15 cellular contexts compared by ENCODE assay signal in the genomic region with DNA sequence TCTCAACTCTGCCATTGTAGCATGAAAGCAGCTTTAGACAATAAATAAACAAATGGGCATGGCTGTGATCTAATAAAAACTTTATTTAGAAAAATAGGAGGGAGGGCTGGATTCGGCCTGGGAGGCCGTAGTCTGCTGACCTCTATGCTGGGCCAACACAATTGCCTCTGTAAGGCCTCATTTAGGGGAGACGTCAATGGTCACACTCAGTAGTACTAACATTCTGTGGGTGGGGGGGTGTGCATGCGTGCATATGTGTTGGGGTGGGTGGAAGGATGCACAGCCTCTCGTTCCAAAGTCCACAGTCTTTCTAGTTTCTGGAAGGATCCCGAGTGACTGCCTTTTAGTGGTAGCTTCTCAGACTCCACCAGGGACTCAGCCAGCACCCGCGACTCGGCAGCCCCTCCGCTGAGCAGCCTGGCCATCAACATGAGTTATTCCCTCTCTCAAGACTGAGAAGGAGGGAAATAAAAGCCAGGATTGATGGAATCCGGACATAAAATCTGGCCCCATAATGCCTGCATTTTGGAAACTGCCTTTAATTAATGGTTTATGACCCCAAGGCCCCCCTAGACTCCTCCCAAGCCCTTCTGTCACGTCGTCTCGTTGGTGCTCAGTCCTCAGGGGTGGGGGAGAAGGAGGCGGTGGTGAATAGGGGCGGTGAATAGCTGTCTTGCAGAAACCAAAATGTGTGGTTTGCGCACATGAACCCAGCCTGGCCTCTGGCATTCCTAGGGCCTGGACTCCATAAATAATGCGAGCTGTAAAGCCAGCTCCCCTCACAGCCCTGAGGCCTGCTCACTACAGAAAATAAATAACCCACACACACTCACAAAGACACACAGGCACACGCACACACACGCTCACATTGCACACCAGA.
A peak's percentile ranks its signal among the peaks of the same experiment; 100 is the strongest.
DNase-seq lines count a peak whose midpoint lies in the region; ATAC-seq and TF ChIP-seq lines count a peak whose summit lies in the region.
"Had no signal": no experiment of that assay in that cellular context is flagged by ENCODE, and none has a peak within 500 bp of the region (broad histone marks: within the 10 kb centered on the region; RNA-seq: fewer than 3 reads in every experiment).

No MANE protein-coding gene starts in this region.

- H3K4me1 ChIP-seq in left lung: peaks cover 3 to 13% of the 10 kb centered on the region in 2 donors
- H3K4me1 ChIP-seq in smooth muscle cell (ENCODE audit: low read depth): peaks cover 10% of the 10 kb centered on the region
- no peaks in the 10 kb centered on the region for H3K4me1 ChIP-seq in ascending aorta
- peaks cover 21% of the 10 kb centered on the region for H3K4me1 ChIP-seq in Karpas-422 (ENCODE audit: low read length)
- peaks cover 7% of the 10 kb centered on the region for H3K4me1 ChIP-seq in suprapubic skin

- H3K36me3 ChIP-seq in left lung (no peaks in the 10 kb centered on the region), smooth muscle cell (ENCODE audit: low read depth) (no peaks in the 10 kb centered on the region), ascending aorta (no peaks in the 10 kb centered on the region), Karpas-422 (ENCODE audit: insufficient read depth, low read length) (no peaks in the 10 kb centered on the region), suprapubic skin (no peaks in the 10 kb centered on the region)
- H3K36me3 ChIP-seq: neutrophil had no signal

- H3K4me3 ChIP-seq in left lung (no peak overlapping the region), smooth muscle cell (no peak overlapping the region), ascending aorta (no peak overlapping the region), Karpas-422 (ENCODE audit: low read length) (no peak overlapping the region), suprapubic skin (no peak overlapping the region)

- H3K4me1 Mint-ChIP-seq in dendritic cell treated with granulocyte-macrophage colony-stimulating factor and Interleukin-4, amounts not matched to agents 40 ng/mL and 50 ng/mL, for 4 days (ENCODE audit: low read depth): peaks cover 24% of the 10 kb centered on the region

- H4K20me1 ChIP-seq in smooth muscle cell (ENCODE audit: low read depth) (no peaks in the 10 kb centered on the region), Karpas-422 (ENCODE audit: insufficient read depth, low read depth, low read length) (no peaks in the 10 kb centered on the region)

- H3K9me3 Mint-ChIP-seq in dendritic cell treated with granulocyte-macrophage colony-stimulating factor and Interleukin-4, amounts not matched to agents 40 ng/mL and 50 ng/mL, for 4 days: no peaks in the 10 kb centered on the region
- H3K9me3 Mint-ChIP-seq: activated naive CD4-positive, alpha-beta T cell treated with anti-CD3 and anti-CD28 coated beads, Interleukin-2, amount 10 ng/mL, durations not matched to agents 7 days and 5 days; CD14-positive monocyte had no signal

- DNase-seq in ELF-1 (ENCODE audit: low read depth, low spot score) (peak; percentile 17), left lung (no peak), smooth muscle cell (lab: John Stamatoyannopoulos, UW; ENCODE audit: unreplicated experiment) (no peak), ascending aorta (ENCODE audit: low spot score in 2 of 2) (no peak), NCI-H1417 treated with DMSO at 0.1 percent for 48 hours (lab: John Stamatoyannopoulos, UW) (no peak), Karpas-422 (no peak), suprapubic skin (ENCODE audit: low spot score in 2 of 2) (no peak)
- DNase-seq: activated CD8-positive, alpha-beta memory T cell treated with anti-CD3 and anti-CD28 coated beads for 24 hours; activated naive CD4-positive, alpha-beta T cell treated with anti-CD3 and anti-CD28 coated beads, Interleukin-2, amount 10 ng/mL, durations not matched to agents 7 days and 5 days; NCI-H1436 treated with DMSO at 0.1 percent for 48 hours; NCI-H526 treated with DMSO at 0.1 percent for 48 hours; stimulated activated CD8-positive, alpha-beta memory T cell treated with anti-CD3 and anti-CD28 coated beads, Interleukin-4, amount 100 ng/mL, for 48 hours had no signal

- ATAC-seq in left lung: no peak

- no peak overlapping the region for H3K4me3 Mint-ChIP-seq in dendritic cell treated with granulocyte-macrophage colony-stimulating factor and Interleukin-4, amounts not matched to agents 40 ng/mL and 50 ng/mL, for 4 days
- H3K4me3 Mint-ChIP-seq: activated naive CD4-positive, alpha-beta T cell treated with anti-CD3 and anti-CD28 coated beads, Interleukin-2, amount 10 ng/mL, durations not matched to agents 7 days and 5 days had no signal

- peak overlapping the region; percentile 30 for H3K27ac Mint-ChIP-seq in dendritic cell treated with granulocyte-macrophage colony-stimulating factor and Interleukin-4, amounts not matched to agents 40 ng/mL and 50 ng/mL, for 4 days
- H3K27ac Mint-ChIP-seq: activated naive CD4-positive, alpha-beta T cell treated with anti-CD3 and anti-CD28 coated beads, Interleukin-2, amount 10 ng/mL, durations not matched to agents 7 days and 5 days had no signal

- H3K27me3 ChIP-seq in left lung (no peaks in the 10 kb centered on the region), smooth muscle cell (ENCODE audit: low read depth) (no peaks in the 10 kb centered on the region), ascending aorta (no peaks in the 10 kb centered on the region), Karpas-422 (ENCODE audit: low read length) (no peaks in the 10 kb centered on the region), suprapubic skin (no peaks in the 10 kb centered on the region)

- intact Hi-C loops in dendritic cell treated with granulocyte-macrophage colony-stimulating factor and Interleukin-4, amounts not matched to agents 40 ng/mL and 50 ng/mL, for 4 days (cut with micrococcal nuclease): no loop called here
- intact Hi-C loops in left lung (cut with DNase I) (no loop called here), ascending aorta (cut with DNase I) (no loop called here)

- peak overlapping the region; percentile 30 for H2AFZ ChIP-seq in smooth muscle cell (ENCODE audit: low read depth)
- no peak overlapping the region for H2AFZ ChIP-seq in Karpas-422 (ENCODE audit: low read length)

- H3K9ac ChIP-seq in smooth muscle cell (ENCODE audit: low read depth) (no peak overlapping the region), Karpas-422 (ENCODE audit: low read length) (no peak overlapping the region)

- no peak for TF ChIP-seq POLR2A in suprapubic skin (IDR thresholded peaks at IDR 0.05)

- H3K36me3 Mint-ChIP-seq in dendritic cell treated with granulocyte-macrophage colony-stimulating factor and Interleukin-4, amounts not matched to agents 40 ng/mL and 50 ng/mL, for 4 days (ENCODE audit: low read depth): no peaks in the 10 kb centered on the region
- H3K36me3 Mint-ChIP-seq: activated naive CD4-positive, alpha-beta T cell treated with anti-CD3 and anti-CD28 coated beads, Interleukin-2, amount 10 ng/mL, durations not matched to agents 7 days and 5 days; CD14-positive monocyte had no signal

- no peak for TF ChIP-seq EP300 in suprapubic skin (IDR thresholded peaks at IDR 0.05)

- peak overlapping the region; percentile 76 to 85 for H3K27ac ChIP-seq in left lung
- H3K27ac ChIP-seq in smooth muscle cell (ENCODE audit: low read depth): no peak overlapping the region
- no peak overlapping the region for H3K27ac ChIP-seq in ascending aorta
- H3K27ac ChIP-seq in Karpas-422 (ENCODE audit: low read length): no peak overlapping the region
- H3K27ac ChIP-seq in suprapubic skin: no peak overlapping the region
- H3K27ac ChIP-seq: neutrophil had no signal

- no peaks in the 10 kb centered on the region for H3K9me3 ChIP-seq in left lung
- H3K9me3 ChIP-seq in smooth muscle cell (replicated peaks; ENCODE audit: low read depth): no peaks in the 10 kb centered on the region
- H3K9me3 ChIP-seq in ascending aorta: no peaks in the 10 kb centered on the region
- no peaks in the 10 kb centered on the region for H3K9me3 ChIP-seq in Karpas-422 (ENCODE audit: low read length)
- H3K9me3 ChIP-seq in suprapubic skin: no peaks in the 10 kb centered on the region
- H3K9me3 ChIP-seq: neutrophil had no signal

- H3K79me2 ChIP-seq in smooth muscle cell (ENCODE audit: low read depth): no peaks in the 10 kb centered on the region
- H3K79me2 ChIP-seq in Karpas-422 (ENCODE audit: low read length): no peaks in the 10 kb centered on the region

- peaks cover 17% of the 10 kb centered on the region for H3K27me3 Mint-ChIP-seq in dendritic cell treated with granulocyte-macrophage colony-stimulating factor and Interleukin-4, amounts not matched to agents 40 ng/mL and 50 ng/mL, for 4 days

- no peaks in the 10 kb centered on the region for H3K9me2 ChIP-seq in Karpas-422 (replicated peaks; ENCODE audit: insufficient read depth, low read length)

- no peaks in the 10 kb centered on the region for H3F3A ChIP-seq in smooth muscle cell (ENCODE audit: low read depth)

- 55% methylated on average over 20 of the region's 20 CpGs for WGBS in smooth muscle cell (ENCODE audit: low lambda C conversion rate)
- 68% methylated on average over 20 of the region's 20 CpGs for WGBS in suprapubic skin

- TF ChIP-seq CTCF in left lung (IDR thresholded peaks at IDR 0.05) (no peak), smooth muscle cell (IDR thresholded peaks at IDR 0.05; ENCODE audit: borderline replicate concordance, insufficient read depth, poor library complexity, severe bottlenecking) (no peak), ascending aorta (IDR thresholded peaks at IDR 0.05) (no peak), suprapubic skin (IDR thresholded peaks at IDR 0.05) (no peak)

- H3K4me2 ChIP-seq in smooth muscle cell (peak overlapping the region; percentile 26), Karpas-422 (ENCODE audit: low read depth, low read length, poor library complexity, severe bottlenecking) (no peak overlapping the region)

Comparison
In these comparisons a context has a peak if more than half of its experiments do, and no peak if none do; other contexts are left out.
1. H3K27ac ChIP-seq: peak in left lung (2 of 2); none in smooth muscle cell (single experiment), ascending aorta (0 of 2), Karpas-422 (single experiment) and suprapubic skin (single experiment).